In the genomic region with DNA sequence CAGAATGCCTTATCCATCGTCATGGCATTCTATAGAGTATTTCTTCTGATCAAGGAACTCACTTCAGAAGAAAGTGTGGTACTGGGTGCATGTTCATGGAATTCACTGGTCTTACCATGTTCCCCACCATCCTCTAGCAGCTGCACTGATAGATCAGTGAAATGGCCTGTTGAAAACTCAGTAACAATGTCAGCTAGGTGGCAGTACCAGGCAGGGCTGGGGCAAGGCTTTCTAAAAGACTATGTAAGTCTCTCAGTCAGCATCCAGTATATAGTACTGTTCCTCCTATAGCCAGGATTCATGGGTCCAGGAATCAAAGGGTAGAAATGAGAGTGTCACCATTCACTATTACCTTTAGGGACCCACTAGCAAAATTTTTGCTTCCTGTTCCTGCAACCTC, we compare ENCODE assay signal across 11 cellular contexts. TPM values are rescaled to one million over a fixed set of nuclear protein-coding genes. Genes with fewer than 3 reads are reported as not detected.
DNase-seq lines count a peak whose midpoint lies in the region; ATAC-seq and TF ChIP-seq lines count a peak whose summit lies in the region.
"Had no signal": no experiment of that assay in that cellular context is flagged by ENCODE, and none has a peak within 500 bp of the region (broad histone marks: within the 10 kb centered on the region; RNA-seq: fewer than 3 reads in every experiment).

No MANE protein-coding gene starts in this region.

- H3K4me1 Mint-ChIP-seq in brain = peaks cover 9% of the 10 kb centered on the region
- H3K4me1 Mint-ChIP-seq: CD14-positive monocyte had no signal

- CTCF ChIA-PET in AG04449 (lab: Yijun Ruan, JAX) = interaction anchor here (0.7 to 2.1 kb wide), 10 partner anchors 11 to 421 kb away, joined by 3 to 17 read pairs (median 4); no protein-coding TSS in a partner anchor

- H3K9me3 ChIP-seq in prostate gland = no peaks in the 10 kb centered on the region

- H3K36me3 ChIP-seq in prostate gland = no peaks in the 10 kb centered on the region

- TF ChIP-seq POLR2A in prostate gland (IDR thresholded peaks at IDR 0.05) = no peak

- POLR2A ChIA-PET in AG04449 (lab: Yijun Ruan, JAX) = no interaction called here

- no peak for ATAC-seq in GM18907 (IDR thresholded peaks at IDR 0.05; ENCODE audit: unreplicated experiment)

- DNase-seq in AG04449 (ENCODE audit: low read depth, low spot score) = no peak
- DNase-seq in HFF-Myc (ENCODE audit: extremely low read depth, low read depth) = no peak
- DNase-seq in iris pigment epithelial cell (ENCODE audit: low read depth) = peak; percentile 15
- DNase-seq in NCI-H2171 treated with DMSO at 0.1 percent for 48 hours (lab: John Stamatoyannopoulos, UW) = no peak
- DNase-seq in NCI-H1417 (lab: John Stamatoyannopoulos, UW) = no peak
- no peak for DNase-seq in prostate gland (ENCODE audit: low spot score)
- DNase-seq: NCI-H1092 treated with DMSO at 0.1 percent for 48 hours, RPMI8226 had no signal

- no peaks in the 10 kb centered on the region for H3K27me3 ChIP-seq in prostate gland (replicated peaks; ENCODE audit: insufficient read depth)

- H3K27me3 Mint-ChIP-seq in brain = no peaks in the 10 kb centered on the region

- no peaks in the 10 kb centered on the region for H3K36me3 Mint-ChIP-seq in brain
- H3K36me3 Mint-ChIP-seq: CD14-positive monocyte had no signal

- H3K4me3 Mint-ChIP-seq in brain = no peak overlapping the region
- H3K4me3 Mint-ChIP-seq: CD14-positive monocyte had no signal

- intact Hi-C loops in prostate gland (cut with DNase I) = loop anchor here (10.0 kb wide), 1 partner anchor 411 kb away; no protein-coding TSS in a partner anchor

- WGBS in prostate gland = 95% methylated on average over 1 of the region's 1 CpG

- H3K27ac ChIP-seq in prostate gland = no peak overlapping the region

- no peak overlapping the region for H3K27ac Mint-ChIP-seq in brain
- H3K27ac Mint-ChIP-seq: CD14-positive monocyte had no signal

- peaks cover 0 to 14% (median 7%) of the 10 kb centered on the region in 5 experiments for H3K9me3 Mint-ChIP-seq in brain

- H3K4me1 ChIP-seq in prostate gland (replicated peaks) = no peaks in the 10 kb centered on the region

- peak; percentile 50 for TF ChIP-seq CTCF in AG04449 (IDR thresholded peaks at IDR 0.05; ENCODE audit: insufficient read depth, low read length, missing control alignments)
- TF ChIP-seq CTCF in HFF-Myc (IDR thresholded peaks at IDR 0.05; ENCODE audit: low read depth, low read length, missing control alignments) = peak; percentile 34
- peak; percentile 32 to 41 for TF ChIP-seq CTCF in brain (conservative IDR thresholded peaks at IDR 0.05)
- no peak for TF ChIP-seq CTCF in prostate gland (IDR thresholded peaks at IDR 0.05)

- no peak overlapping the region for H3K4me3 ChIP-seq in AG04449 (ENCODE audit: low read depth, low read length)
- H3K4me3 ChIP-seq in HFF-Myc (replicated peaks; ENCODE audit: low read depth, low read length) = no peak overlapping the region
- H3K4me3 ChIP-seq in prostate gland = no peak overlapping the region

RNA-seq across cellular contexts. Expression of gene LDB2, which starts 15.8 kb away (rescaled TPM):
- 13.2 TPM for polyA plus RNA-seq in brain (ENCODE audit: insufficient read depth, low read depth, low replicate concordance)
- total RNA-seq in prostate gland = 10 to 100 TPM in 1 of 2 donors, 1 to 10 TPM in 1; 6.0 to 37.7 TPM
- polyA plus RNA-seq: CD14-positive monocyte had no signal

Comparison
In these comparisons a context has a peak if more than half of its experiments do, and no peak if none do; other contexts are left out.
1. CTCF ChIP-seq: peak in AG04449 (single experiment), HFF-Myc (single experiment) and brain (2 of 2); none in prostate gland (0 of 4).